In genomic region chr12:46379352-46379751, GRCh38 we compare ENCODE assay signal across 23 cellular contexts.
"Had no signal": no experiment of that assay in that cellular context is flagged by ENCODE, and none has a peak within 500 bp of the region (broad histone marks: within the 10 kb centered on the region; RNA-seq: fewer than 3 reads in every experiment).

No MANE protein-coding gene starts in this region.

- DNase-seq: activated CD4-positive, alpha-beta T cell treated with anti-CD3 and anti-CD28 coated beads for 4 hours; activated CD4-positive, alpha-beta T cell treated with anti-CD3 and anti-CD28 coated beads, Interleukin-2, amount 50 U/mL, for 48 hours; activated CD4-positive, CD25-positive, alpha-beta regulatory T cell; activated CD8-positive, alpha-beta memory T cell treated with anti-CD3 and anti-CD28 coated beads for 24 hours; activated effector memory CD4-positive, alpha-beta T cell treated with Interleukin-2 at 50 U/mL for 16 hours; activated naive CD4-positive, alpha-beta T cell treated with Interleukin-2 at 50 U/mL for 16 hours; aorta; endodermal cell; islet precursor cell; left ventricle myocardium superior; mucosa of descending colon; ovary; stimulated activated CD4-positive, alpha-beta T cell treated with anti-CD3 and anti-CD28 coated beads, Interleukin-4, amount 100 ng/mL, for 24 hours; T-helper 9 cell; trophoblast cell had no signal

- H3K27ac ChIP-seq: esophagus muscularis mucosa, ovary, skin epidermis, thoracic aorta had no signal

- H3K36me3 ChIP-seq: esophagus muscularis mucosa, ovary, thoracic aorta had no signal

- ATAC-seq: left ventricle myocardium superior; mucosa of descending colon; natural killer cell treated with Interleukin-12 subunit alpha and Interleukin-12 subunit beta and Interleukin-15 and Interleukin-18, amount 100 ng/mL, for 72 hours; sciatic nerve; stimulated activated effector memory CD8-positive, alpha-beta T cell treated with anti-CD3 and anti-CD28 coated beads, Interleukin-12 subunit alpha, Interleukin-12 subunit beta, amount 100 ng/mL, for 72 hours had no signal

- H3K9me3 ChIP-seq: esophagus muscularis mucosa, mucosa of descending colon, ovary, thoracic aorta had no signal

- H3K4me3 ChIP-seq: esophagus muscularis mucosa, mucosa of descending colon, ovary, skin epidermis, thoracic aorta had no signal

- FAIRE-seq: frontal cortex, urothelium cell line had no signal

- H3K27me3 ChIP-seq: esophagus muscularis mucosa, ovary had no signal
